In the genomic region with DNA sequence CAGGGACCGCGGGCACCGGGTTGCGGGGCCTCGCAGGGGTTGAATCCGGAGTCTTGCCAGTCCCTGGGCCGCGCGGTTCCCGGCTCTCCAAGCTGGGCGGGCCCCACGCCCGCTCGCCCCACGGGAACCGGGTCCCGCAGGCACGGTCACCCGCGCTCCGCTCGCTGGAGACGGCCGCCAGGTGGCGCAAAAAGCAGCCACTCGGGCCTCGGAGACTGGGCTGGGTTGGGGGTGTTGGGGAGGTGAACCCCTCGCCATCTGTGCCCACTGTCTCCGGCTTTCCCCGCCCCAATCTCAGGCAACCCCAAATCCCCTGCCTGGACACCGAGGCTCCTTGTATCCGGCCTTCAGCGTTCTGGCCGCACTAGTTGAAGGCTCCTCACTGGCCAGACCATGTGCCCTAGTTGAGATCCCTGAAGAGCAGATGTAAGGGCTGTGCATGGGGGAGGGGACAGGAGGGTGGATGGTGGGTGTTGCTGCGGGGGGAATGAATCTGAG, we compare ENCODE assay signal across 8 cellular contexts. TPM values are rescaled to one million over a fixed set of nuclear protein-coding genes. Genes with fewer than 3 reads are reported as not detected.
DNase-seq lines count a peak whose midpoint lies in the region; ATAC-seq and TF ChIP-seq lines count a peak whose summit lies in the region.

No MANE protein-coding gene starts in this region.

- H3K27me3 Mint-ChIP-seq in CD8-positive, alpha-beta T cell (ENCODE audit: low read depth): peaks cover 35% of the 10 kb centered on the region
- peaks cover 25% of the 10 kb centered on the region for H3K27me3 Mint-ChIP-seq in neural progenitor cell (ENCODE audit: insufficient read depth, low read depth)

- ATAC-seq in CD8-positive, alpha-beta T cell: peak; percentile 57
- ATAC-seq in GM18868 (IDR thresholded peaks at IDR 0.05; ENCODE audit: unreplicated experiment) (no peak), HG03097 (IDR thresholded peaks at IDR 0.05; ENCODE audit: low FRiP score, unreplicated experiment) (no peak)

- CTCF ChIA-PET in CD8-positive, alpha-beta T cell (lab: Charles Lee): interaction anchor here (1.0 to 2.9 kb wide), 5 partner anchors 156 to 321 kb away, joined by 3 to 15 read pairs (median 5); partner anchors contain the start of genes PLOD3 and ZNHIT1

- peak in 5 of 7 experiments; percentile 54 to 69 (median 58) for DNase-seq in CD8-positive, alpha-beta T cell
- DNase-seq in activated T-cell treated with anti-CD3 and anti-CD28 coated beads for 24 hours (ENCODE audit: low read depth) (peak; percentile 58), fibroblast of lung (ENCODE audit: low read depth in 2 of 2) (no peak), neural progenitor cell (ENCODE audit: low spot score) (peak; percentile 69), AML-193 (lab: John Stamatoyannopoulos, UW) (no peak)

- no peaks in the 10 kb centered on the region for H3K9me3 ChIP-seq in CD8-positive, alpha-beta T cell (ENCODE audit: low read length)
- no peaks in the 10 kb centered on the region for H3K9me3 ChIP-seq in Loucy (ENCODE audit: insufficient read depth, low read depth, low read length)
- H3K9me3 ChIP-seq in fibroblast of lung (ENCODE audit: control insufficient read depth, insufficient read depth, low read depth, low read length): no peaks in the 10 kb centered on the region
- no peaks in the 10 kb centered on the region for H3K9me3 ChIP-seq in neural progenitor cell (ENCODE audit: low read depth)

- no peaks in the 10 kb centered on the region for H3K9me2 ChIP-seq in Loucy (replicated peaks; ENCODE audit: low read depth, low read length)

- H4K20me1 ChIP-seq in Loucy (ENCODE audit: insufficient read depth, low read length, poor library complexity, severe bottlenecking): no peaks in the 10 kb centered on the region
- H4K20me1 ChIP-seq in fibroblast of lung (ENCODE audit: control insufficient read depth, extremely low read depth, insufficient read depth, low read length): no peaks in the 10 kb centered on the region
- H4K20me1 ChIP-seq in neural progenitor cell (ENCODE audit: low read depth): peaks cover 5% of the 10 kb centered on the region

- H3K27ac Mint-ChIP-seq in CD8-positive, alpha-beta T cell: no peak overlapping the region
- no peak overlapping the region for H3K27ac Mint-ChIP-seq in neural progenitor cell

- TF ChIP-seq CTCF in CD8-positive, alpha-beta T cell (IDR thresholded peaks at IDR 0.05): peak; percentile 68
- TF ChIP-seq CTCF in Loucy (conservative IDR thresholded peaks at IDR 0.05; ENCODE audit: low read length) (peak; percentile 65), fibroblast of lung (conservative IDR thresholded peaks at IDR 0.05 in 1 of 2, IDR thresholded peaks at IDR 0.05 in 1 of 2; ENCODE audit: low read depth in 1 of 2, low read length in 2 of 2) (peak; percentile 59 to 63), neural progenitor cell (IDR thresholded peaks at IDR 0.05) (peak; percentile 85)

- no peaks in the 10 kb centered on the region for H3K9me3 Mint-ChIP-seq in CD8-positive, alpha-beta T cell
- no peaks in the 10 kb centered on the region for H3K9me3 Mint-ChIP-seq in neural progenitor cell

- H2AFZ ChIP-seq in Loucy (ENCODE audit: low read length): no peak overlapping the region
- H2AFZ ChIP-seq in fibroblast of lung (ENCODE audit: low read length): no peak overlapping the region
- no peak overlapping the region for H2AFZ ChIP-seq in neural progenitor cell (replicated peaks)

- H3F3A ChIP-seq in Loucy (ENCODE audit: low read depth): no peaks in the 10 kb centered on the region
- peaks cover 13% of the 10 kb centered on the region for H3F3A ChIP-seq in neural progenitor cell (ENCODE audit: low read depth)

- intact Hi-C loops in CD8-positive, alpha-beta T cell (cut with DNase I, micrococcal nuclease): loop anchor here (1.0 to 10.0 kb wide), 4 partner anchors 162 to 278 kb away; no protein-coding TSS in a partner anchor

- H3K4me2 ChIP-seq in Loucy (ENCODE audit: low read depth, low read length, poor library complexity, severe bottlenecking) (no peak overlapping the region), fibroblast of lung (ENCODE audit: extremely low read depth, insufficient read depth, low read length) (no peak overlapping the region), neural progenitor cell (peak overlapping the region; percentile 86)

- H3K4me3 ChIP-seq in CD8-positive, alpha-beta T cell (ENCODE audit: low read depth, low read length): no peak overlapping the region
- H3K4me3 ChIP-seq in Loucy (ENCODE audit: low read length, poor library complexity, severe bottlenecking) (no peak overlapping the region), fibroblast of lung (replicated peaks in 1 of 4; ENCODE audit: control extremely low read depth in 1 of 4, insufficient read depth in 1 of 4, low read depth in 3 of 4, low read length in 4 of 4) (peak overlapping the region in 1 of 4 experiments; percentile 17), neural progenitor cell (peak overlapping the region; percentile 51)

- H3K9ac ChIP-seq in Loucy (ENCODE audit: low read depth, low read length, poor library complexity, severe bottlenecking) (no peak overlapping the region), fibroblast of lung (ENCODE audit: insufficient read depth, low read length) (no peak overlapping the region), neural progenitor cell (no peak overlapping the region)

- POLR2A ChIA-PET in CD8-positive, alpha-beta T cell (lab: Charles Lee): no interaction called here

- H3K27ac ChIP-seq in CD8-positive, alpha-beta T cell (ENCODE audit: low read depth, low read length): no peak overlapping the region
- no peak overlapping the region for H3K27ac ChIP-seq in fibroblast of lung (ENCODE audit: insufficient read depth, low read length)
- no peak overlapping the region for H3K27ac ChIP-seq in neural progenitor cell

- no peaks in the 10 kb centered on the region for H3K36me3 ChIP-seq in CD8-positive, alpha-beta T cell (ENCODE audit: insufficient read depth, low read length)
- H3K36me3 ChIP-seq in Loucy (ENCODE audit: insufficient read depth, low read length) (no peaks in the 10 kb centered on the region), fibroblast of lung (ENCODE audit: control insufficient read depth, insufficient read depth, low read length) (no peaks in the 10 kb centered on the region), neural progenitor cell (no peaks in the 10 kb centered on the region)

- no peaks in the 10 kb centered on the region for H3K79me2 ChIP-seq in Loucy (ENCODE audit: insufficient read depth, low read length)
- no peaks in the 10 kb centered on the region for H3K79me2 ChIP-seq in fibroblast of lung (ENCODE audit: control insufficient read depth, insufficient read depth, low read length)
- no peaks in the 10 kb centered on the region for H3K79me2 ChIP-seq in neural progenitor cell (ENCODE audit: low read depth)

- peak overlapping the region; percentile 78 for H3K4me3 Mint-ChIP-seq in CD8-positive, alpha-beta T cell
- H3K4me3 Mint-ChIP-seq in neural progenitor cell: peak overlapping the region; percentile 84

- H3K4me1 ChIP-seq in CD8-positive, alpha-beta T cell (ENCODE audit: insufficient read depth, low read length): peaks cover 8% of the 10 kb centered on the region
- H3K4me1 ChIP-seq in Loucy (ENCODE audit: insufficient read depth, low read length, poor library complexity, severe bottlenecking) (no peaks in the 10 kb centered on the region), fibroblast of lung (ENCODE audit: control insufficient read depth, extremely low read depth, insufficient read depth, low read length) (no peaks in the 10 kb centered on the region), neural progenitor cell (peaks cover 8% of the 10 kb centered on the region)

- peaks cover 8% of the 10 kb centered on the region for H3K4me1 Mint-ChIP-seq in CD8-positive, alpha-beta T cell (ENCODE audit: low read depth)
- H3K4me1 Mint-ChIP-seq in neural progenitor cell: peaks cover 14% of the 10 kb centered on the region

- no peaks in the 10 kb centered on the region for H3K36me3 Mint-ChIP-seq in CD8-positive, alpha-beta T cell
- no peaks in the 10 kb centered on the region for H3K36me3 Mint-ChIP-seq in neural progenitor cell

- H3K27me3 ChIP-seq in CD8-positive, alpha-beta T cell (ENCODE audit: insufficient read depth, low read length): peaks cover 8% of the 10 kb centered on the region
- H3K27me3 ChIP-seq in Loucy (ENCODE audit: insufficient read depth, low read length, poor library complexity, severe bottlenecking) (no peaks in the 10 kb centered on the region), fibroblast of lung (ENCODE audit: control insufficient read depth, insufficient read depth, low read length) (peaks cover 30% of the 10 kb centered on the region), neural progenitor cell (peaks cover 34% of the 10 kb centered on the region)

RNA-seq across cellular contexts. Expression of gene ACHE, which starts 1.5 kb away (rescaled TPM):
- total RNA-seq in CD8-positive, alpha-beta T cell: 1 to 10 TPM; 7.7 to 9.1 TPM
- total RNA-seq in fibroblast of lung: under 0.01 and 0.26 TPM in 2 replicates
- 0.07 and 0.11 TPM in 2 replicates for polyA plus RNA-seq in fibroblast of lung
- polyA plus RNA-seq in fibroblast of lung (2012): 0.30 TPM in 1 of 2 replicates, not detected in the other
- not detected in 2 replicates for polyA minus RNA-seq in fibroblast of lung (ENCODE audit: low replicate concordance)
- 0.90 TPM in 1 of 2 replicates, not detected in the other for total RNA-seq in neural progenitor cell (ENCODE audit: low replicate concordance)

RNA-seq across cellular contexts. Expression of gene UFSP1, which starts 7.6 kb away (rescaled TPM):
- total RNA-seq in CD8-positive, alpha-beta T cell: 1 to 10 TPM; 2.1 TPM
- 4.0 and 7.7 TPM in 2 replicates for total RNA-seq in fibroblast of lung
- polyA plus RNA-seq in fibroblast of lung: 0.53 and 1.1 TPM in 2 replicates
- 2.8 and 3.4 TPM in 2 replicates for polyA plus RNA-seq in fibroblast of lung (2012)
- polyA minus RNA-seq in fibroblast of lung (ENCODE audit: low replicate concordance): 0.26 and 0.55 TPM in 2 replicates
- 4.0 TPM in 1 of 2 replicates, not detected in the other for total RNA-seq in neural progenitor cell (ENCODE audit: low replicate concordance)

RNA-seq across cellular contexts. Expression of gene SRRT, which starts 22.3 kb away (rescaled TPM):
- total RNA-seq in CD8-positive, alpha-beta T cell: 100 to 1,000 TPM; 491 to 496 TPM
- total RNA-seq in fibroblast of lung: 29.3 and 32.0 TPM in 2 replicates
- polyA plus RNA-seq in fibroblast of lung: 33.7 and 56.9 TPM in 2 replicates
- polyA plus RNA-seq in fibroblast of lung (2012): 68.3 and 107 TPM in 2 replicates
- 64.3 and 132 TPM in 2 replicates for polyA minus RNA-seq in fibroblast of lung (ENCODE audit: low replicate concordance)
- 60.4 and 108 TPM in 2 replicates for total RNA-seq in neural progenitor cell (ENCODE audit: low replicate concordance)

RNA-seq across cellular contexts. Expression of gene TRIP6, which starts 30.0 kb away (rescaled TPM):
- total RNA-seq in CD8-positive, alpha-beta T cell: 1 to 10 TPM; 3.9 to 4.1 TPM
- 61.9 and 96.1 TPM in 2 replicates for total RNA-seq in fibroblast of lung
- 76.2 and 89.8 TPM in 2 replicates for polyA plus RNA-seq in fibroblast of lung
- polyA plus RNA-seq in fibroblast of lung (2012): 101 and 132 TPM in 2 replicates
- 53.6 and 71.9 TPM in 2 replicates for polyA minus RNA-seq in fibroblast of lung (ENCODE audit: low replicate concordance)
- total RNA-seq in neural progenitor cell (ENCODE audit: low replicate concordance): 14.9 and 49.5 TPM in 2 replicates

RNA-seq across cellular contexts. Expression of gene SLC12A9, which starts 44.6 kb away (rescaled TPM):
- 10 to 100 TPM; 23.4 to 26.6 TPM for total RNA-seq in CD8-positive, alpha-beta T cell
- 13.4 and 18.5 TPM in 2 replicates for total RNA-seq in fibroblast of lung
- 6.6 and 7.1 TPM in 2 replicates for polyA plus RNA-seq in fibroblast of lung
- 13.4 and 19.0 TPM in 2 replicates for polyA plus RNA-seq in fibroblast of lung (2012)
- polyA minus RNA-seq in fibroblast of lung (ENCODE audit: low replicate concordance): 31.2 and 54.8 TPM in 2 replicates
- total RNA-seq in neural progenitor cell (ENCODE audit: low replicate concordance): 3.5 and 18.6 TPM in 2 replicates

Comparison
In these comparisons a context has a peak if more than half of its experiments do, and no peak if none do; other contexts are left out.
1. DNase-seq: peak in CD8-positive, alpha-beta T cell (5 of 7), activated T-cell treated with anti-CD3 and anti-CD28 coated beads for 24 hours (single experiment) and neural progenitor cell (single experiment); none in fibroblast of lung (0 of 2) and AML-193 (0 of 2).
2. Peak in every context shown above with its lines, with median percentiles within 50 percentile points of each other: CTCF ChIP-seq.